11 cellular contexts compared by ENCODE assay signal in the genomic region with DNA sequence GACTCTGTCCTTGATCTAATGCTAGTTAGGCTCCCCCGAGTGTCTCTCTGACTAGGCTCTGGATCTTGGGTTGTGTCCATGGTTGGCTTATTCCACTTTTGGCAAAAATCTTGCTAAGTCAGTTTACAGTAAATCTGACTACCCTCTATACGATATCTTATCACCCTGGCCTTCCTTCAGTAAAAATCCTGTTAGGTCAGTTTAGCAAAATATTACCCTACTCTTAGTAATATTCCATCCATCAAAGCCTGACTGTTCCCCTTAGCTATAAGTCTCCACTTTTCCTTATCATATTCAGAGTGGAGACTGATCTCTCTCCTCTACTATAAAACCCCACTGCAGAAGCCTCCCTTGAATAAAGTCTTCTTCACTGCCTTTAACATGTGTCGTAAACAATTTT. TPM values are rescaled to one million over a fixed set of nuclear protein-coding genes. Genes with fewer than 3 reads are reported as not detected.
"Had no signal": no experiment of that assay in that cellular context is flagged by ENCODE, and none has a peak within 500 bp of the region (broad histone marks: within the 10 kb centered on the region; RNA-seq: fewer than 3 reads in every experiment).

No MANE protein-coding gene starts in this region.

- H3K4me3 Mint-ChIP-seq: HFFc6 had no signal

- ATAC-seq: HCT116, K562 had no signal

- DNase-seq: GM23248, GOT3, H7, HFFc6, IMR-90 had no signal

- FAIRE-seq: HTR-8/SVneo, K562 had no signal

- H3K27ac Mint-ChIP-seq: HFFc6 had no signal

- H3K27ac ChIP-seq: GM23248 had no signal

- H3K4me1 ChIP-seq: HAP-1 had no signal

- H3K9me3 Mint-ChIP-seq: HFFc6 had no signal

- H3K36me3 ChIP-seq: HAP-1 had no signal

- H3K9me3 ChIP-seq: HAP-1 had no signal

- H3K4me3 ChIP-seq: GM23248, HAP-1, K562 had no signal

RNA-seq across cellular contexts. Expression of a gene that starts 22.1 kb away (rescaled TPM):
- total RNA-seq: GM23248, H4, H7, HFFc6, HT-29, IMR-90, K562 had no signal
- polyA plus RNA-seq: GM23248, IMR-90, K562 had no signal
